In genomic region chr5:78509145-78509865, GRCh38 we compare ENCODE assay signal across 8 cellular contexts.
DNase-seq lines count a peak whose midpoint lies in the region; ATAC-seq and TF ChIP-seq lines count a peak whose summit lies in the region.

No MANE protein-coding gene starts in this region.

- TF ChIP-seq POLR2A in upper lobe of left lung (IDR thresholded peaks at IDR 0.05), result no peak

- no peaks in the 10 kb centered on the region for H3K9me3 Mint-ChIP-seq in activated naive CD8-positive, alpha-beta T cell treated with anti-CD3 and anti-CD28 coated beads, Interleukin-2, amount 10 ng/mL, durations not matched to agents 7 days and 5 days
- no peaks in the 10 kb centered on the region for H3K9me3 Mint-ChIP-seq in mesothelial cell of epicardium

- H3K36me3 ChIP-seq in cardiac muscle cell, result no peaks in the 10 kb centered on the region
- no peaks in the 10 kb centered on the region for H3K36me3 ChIP-seq in upper lobe of left lung

- H3K27ac Mint-ChIP-seq in activated naive CD8-positive, alpha-beta T cell treated with anti-CD3 and anti-CD28 coated beads, Interleukin-2, amount 10 ng/mL, durations not matched to agents 7 days and 5 days, result no peak overlapping the region
- peak overlapping the region; percentile 82 for H3K27ac Mint-ChIP-seq in mesothelial cell of epicardium

- H3K36me3 Mint-ChIP-seq in activated naive CD8-positive, alpha-beta T cell treated with anti-CD3 and anti-CD28 coated beads, Interleukin-2, amount 10 ng/mL, durations not matched to agents 7 days and 5 days, result no peaks in the 10 kb centered on the region
- H3K36me3 Mint-ChIP-seq in mesothelial cell of epicardium, result peaks cover 3% of the 10 kb centered on the region

- peaks cover 10% of the 10 kb centered on the region for H3K4me1 Mint-ChIP-seq in activated naive CD8-positive, alpha-beta T cell treated with anti-CD3 and anti-CD28 coated beads, Interleukin-2, amount 10 ng/mL, durations not matched to agents 7 days and 5 days
- H3K4me1 Mint-ChIP-seq in mesothelial cell of epicardium, result peaks cover 68% of the 10 kb centered on the region

- WGBS in upper lobe of left lung, 2 donors, result 35 to 38% methylated on average over 18 of the region's 18 CpGs

- peak overlapping the region; percentile 87 for H3K27ac ChIP-seq in cardiac muscle cell
- H3K27ac ChIP-seq in upper lobe of left lung, result peak overlapping the region; percentile 57 to 86 (median 77)

- H3K4me1 ChIP-seq in cardiac muscle cell (ENCODE audit: low read depth), result peaks cover 98% of the 10 kb centered on the region
- H3K4me1 ChIP-seq in upper lobe of left lung, result peaks cover 31 to 36% (median 34%) of the 10 kb centered on the region in 4 donors

- peak overlapping the region; percentile 86 for H3K4me3 Mint-ChIP-seq in activated naive CD8-positive, alpha-beta T cell treated with anti-CD3 and anti-CD28 coated beads, Interleukin-2, amount 10 ng/mL, durations not matched to agents 7 days and 5 days
- H3K4me3 Mint-ChIP-seq in mesothelial cell of epicardium, result peak overlapping the region; percentile 57

- TF ChIP-seq CTCF in cardiac muscle cell (IDR thresholded peaks at IDR 0.05; ENCODE audit: low read depth, low read length) (no peak), mesothelial cell of epicardium (IDR thresholded peaks at IDR 0.05; ENCODE audit: unreplicated experiment) (no peak), upper lobe of left lung (IDR thresholded peaks at IDR 0.05) (no peak)

- H3K9me3 ChIP-seq in cardiac muscle cell (ENCODE audit: low read depth), result no peaks in the 10 kb centered on the region
- no peaks in the 10 kb centered on the region for H3K9me3 ChIP-seq in upper lobe of left lung

- no peaks in the 10 kb centered on the region for H3K27me3 ChIP-seq in cardiac muscle cell
- no peaks in the 10 kb centered on the region for H3K27me3 ChIP-seq in upper lobe of left lung

- H3K4me3 ChIP-seq in cardiac muscle cell (peak overlapping the region; percentile 6), upper lobe of left lung (peak overlapping the region; percentile 22 to 69 (median 54))

- POLR2A ChIA-PET in activated naive CD8-positive, alpha-beta T cell treated with anti-CD3 and anti-CD28 coated beads, Interleukin-2, amount 10 ng/mL, durations not matched to agents 7 days and 5 days (lab: Charles Lee), result no interaction called here

- ATAC-seq in Right ventricle myocardium superior (ENCODE audit: poor library complexity) (no peak), upper lobe of left lung (ENCODE audit: low FRiP score in 2 of 2) (no peak), GM18870 (IDR thresholded peaks at IDR 0.05; ENCODE audit: unreplicated experiment) (no peak)
- peak; percentile 53 for ATAC-seq in activated naive CD8-positive, alpha-beta T cell treated with anti-CD3 and anti-CD28 coated beads, Interleukin-2, amount 10 ng/mL, durations not matched to agents 7 days and 5 days (ENCODE audit: low read depth)

- H3K27me3 Mint-ChIP-seq in activated naive CD8-positive, alpha-beta T cell treated with anti-CD3 and anti-CD28 coated beads, Interleukin-2, amount 10 ng/mL, durations not matched to agents 7 days and 5 days, result peaks cover 70% of the 10 kb centered on the region
- H3K27me3 Mint-ChIP-seq in mesothelial cell of epicardium (ENCODE audit: low read depth), result no peaks in the 10 kb centered on the region

- no peak for TF ChIP-seq EP300 in upper lobe of left lung (IDR thresholded peaks at IDR 0.05)

- intact Hi-C loops in Right ventricle myocardium superior (cut with DNase I), result no loop called here

- DNase-seq in cardiac muscle cell (ENCODE audit: low read depth in 1 of 2, low spot score in 1 of 2) (no peak), Right ventricle myocardium superior (no peak), mesothelial cell of epicardium (ENCODE audit: low spot score in 2 of 2, unreplicated experiment in 2 of 2) (no peak), upper lobe of left lung (no peak)
- peak; percentile 36 for DNase-seq in activated naive CD8-positive, alpha-beta T cell treated with anti-CD3 and anti-CD28 coated beads, Interleukin-2, amount 10 ng/mL, durations not matched to agents 7 days and 5 days
- no peak for DNase-seq in stimulated activated CD4-positive, alpha-beta T cell treated with anti-CD3 and anti-CD28 coated beads, Interleukin-4, amount 100 ng/mL, for 24 hours
- no peak for DNase-seq in activated effector memory CD4-positive, alpha-beta T cell treated with anti-CD3 and anti-CD28 coated beads, Interleukin-2, amount 50 U/mL, for 16 hours
